8 cellular contexts compared by ENCODE assay signal in genomic region chrX:47831788-47832187, GRCh38. TPM values are rescaled to one million over a fixed set of nuclear protein-coding genes. Genes with fewer than 3 reads are reported as not detected.
DNase-seq lines count a peak whose midpoint lies in the region; ATAC-seq and TF ChIP-seq lines count a peak whose summit lies in the region.

No MANE protein-coding gene starts in this region.

- H3K4ac ChIP-seq in trophoblast cell (ENCODE audit: low read depth, low read length), result no peak overlapping the region

- no peak overlapping the region for H3K4me3 ChIP-seq in HEK293 (ENCODE audit: low read depth, low read length)
- H3K4me3 ChIP-seq in epithelial cell of proximal tubule (ENCODE audit: low read depth, low read length), result no peak overlapping the region
- no peak overlapping the region for H3K4me3 ChIP-seq in trophoblast cell (ENCODE audit: low read depth, low read length)

- H3K4me3 Mint-ChIP-seq in activated CD8-positive, alpha-beta T cell treated with anti-CD3 and anti-CD28 coated beads for 36 hours, result no peak overlapping the region

- no peak overlapping the region for H3K27ac Mint-ChIP-seq in activated CD8-positive, alpha-beta T cell treated with anti-CD3 and anti-CD28 coated beads for 36 hours

- no peak overlapping the region for H4K91ac ChIP-seq in trophoblast cell (ENCODE audit: low read depth, low read length)

- intact Hi-C loops in activated CD8-positive, alpha-beta T cell treated with anti-CD3 and anti-CD28 coated beads for 36 hours (cut with micrococcal nuclease), result loop anchor here (2.0 kb wide), 1 partner anchor 195 kb away; no protein-coding TSS in a partner anchor

- DNase-seq in CD1c-positive myeloid dendritic cell (ENCODE audit: extremely low spot score) (peak; percentile 55), NCI-H748 treated with DMSO at 0.1 percent for 48 hours (lab: John Stamatoyannopoulos, UW) (peak; percentile 21), epithelial cell of proximal tubule (ENCODE audit: low read depth) (no peak), trophoblast cell (peak; percentile 29 to 76), omental fat pad (ENCODE audit: low spot score) (no peak)
- DNase-seq in activated CD8-positive, alpha-beta T cell treated with anti-CD3 and anti-CD28 coated beads for 36 hours, result peak; percentile 67

- H3K36me3 Mint-ChIP-seq in activated CD8-positive, alpha-beta T cell treated with anti-CD3 and anti-CD28 coated beads for 36 hours (ENCODE audit: low read depth), result no peaks in the 10 kb centered on the region

- H3K4me1 Mint-ChIP-seq in activated CD8-positive, alpha-beta T cell treated with anti-CD3 and anti-CD28 coated beads for 36 hours (ENCODE audit: low read depth), result peaks cover 9% of the 10 kb centered on the region

- no peak overlapping the region for H3K23ac ChIP-seq in trophoblast cell (ENCODE audit: low read length)

- no peak overlapping the region for H3K4me2 ChIP-seq in trophoblast cell (ENCODE audit: low read length)

- H2BK5ac ChIP-seq in trophoblast cell (ENCODE audit: low read depth, low read length, poor library complexity), result no peak overlapping the region

- H3K14ac ChIP-seq in trophoblast cell (ENCODE audit: low read length), result no peak overlapping the region

- no peak overlapping the region for H2BK12ac ChIP-seq in trophoblast cell (ENCODE audit: low read length)

- no peak overlapping the region for H2BK120ac ChIP-seq in trophoblast cell (ENCODE audit: insufficient read depth, low read length, poor library complexity)

- H2AFZ ChIP-seq in trophoblast cell (ENCODE audit: insufficient read depth, low read length, poor library complexity), result no peak overlapping the region

- no peaks in the 10 kb centered on the region for H3K9me3 Mint-ChIP-seq in activated CD8-positive, alpha-beta T cell treated with anti-CD3 and anti-CD28 coated beads for 36 hours

- no peak overlapping the region for H4K12ac ChIP-seq in trophoblast cell (ENCODE audit: low read depth, low read length)

- H3K9me3 ChIP-seq in HEK293 (ENCODE audit: control insufficient read depth, insufficient read depth, low read depth, low read length) (no peaks in the 10 kb centered on the region), trophoblast cell (ENCODE audit: insufficient read depth, low read depth, low read length) (no peaks in the 10 kb centered on the region)

- H3K27ac ChIP-seq in HEK293 (ENCODE audit: extremely low read depth, low read depth, low read length) (no peak overlapping the region), trophoblast cell (ENCODE audit: low read depth, low read length) (no peak overlapping the region)

- no peak overlapping the region for H2AK5ac ChIP-seq in trophoblast cell (ENCODE audit: low read length)

- no peaks in the 10 kb centered on the region for H3K79me1 ChIP-seq in trophoblast cell (ENCODE audit: low read length)

- no peaks in the 10 kb centered on the region for H3K79me2 ChIP-seq in trophoblast cell (ENCODE audit: control insufficient read depth, insufficient read depth, low read length, poor library complexity)

- TF ChIP-seq CTCF in HEK293 (tag by site-specific recombination; IDR thresholded peaks at IDR 0.05) (no peak), epithelial cell of proximal tubule (conservative IDR thresholded peaks at IDR 0.05; ENCODE audit: low read depth, low read length) (peak; percentile 77), omental fat pad (IDR thresholded peaks at IDR 0.05) (no peak)
- peak; percentile 64 for TF ChIP-seq CTCF in activated CD8-positive, alpha-beta T cell treated with anti-CD3 and anti-CD28 coated beads for 36 hours (IDR thresholded peaks at IDR 0.05)

- H4K8ac ChIP-seq in trophoblast cell (ENCODE audit: low read depth, low read length), result no peak overlapping the region

- H3K27me3 ChIP-seq in trophoblast cell (ENCODE audit: insufficient read depth, low read length), result no peaks in the 10 kb centered on the region

- no peaks in the 10 kb centered on the region for H3K4me1 ChIP-seq in HEK293 (ENCODE audit: control insufficient read depth, insufficient read depth, low read length)
- no peaks in the 10 kb centered on the region for H3K4me1 ChIP-seq in trophoblast cell (ENCODE audit: control insufficient read depth in 1 of 2, insufficient read depth in 2 of 2, low read length in 2 of 2)

- POLR2A ChIA-PET in HEK293 (lab: Yijun Ruan, JAX), result interaction anchor here (0.6 kb wide), 1 partner anchor 910 kb away, joined by 4 read pairs; no protein-coding TSS in a partner anchor
- POLR2A ChIA-PET in activated CD8-positive, alpha-beta T cell treated with anti-CD3 and anti-CD28 coated beads for 36 hours (lab: Charles Lee), result no interaction called here

- H3K36me3 ChIP-seq in HEK293 (ENCODE audit: control insufficient read depth in 2 of 2, insufficient read depth in 1 of 2, low read length in 2 of 2) (no peaks in the 10 kb centered on the region), trophoblast cell (ENCODE audit: control insufficient read depth in 1 of 2, insufficient read depth in 2 of 2, low read length in 2 of 2) (no peaks in the 10 kb centered on the region)

- CTCF ChIA-PET in HEK293 (lab: Yijun Ruan, JAX), result interaction anchor here (0.5 to 5.6 kb wide), 14 partner anchors 9 to 296 kb away, joined by 3 to 41 read pairs (median 3); no protein-coding TSS in a partner anchor
- CTCF ChIA-PET in activated CD8-positive, alpha-beta T cell treated with anti-CD3 and anti-CD28 coated beads for 36 hours (lab: Charles Lee), result interaction anchor here (0.7 to 2.4 kb wide), 7 partner anchors 9 to 195 kb away, joined by 3 to 27 read pairs (median 4); no protein-coding TSS in a partner anchor

- ATAC-seq in activated CD8-positive, alpha-beta T cell treated with anti-CD3 and anti-CD28 coated beads for 36 hours, result no peak
- ATAC-seq in omental fat pad (ENCODE audit: low FRiP score) (no peak), HG02759 (IDR thresholded peaks at IDR 0.05; ENCODE audit: unreplicated experiment) (no peak)

- no CpG with 5 or more reads among the region's 2 CpGs for WGBS in trophoblast cell (ENCODE audit: extremely low coverage, insufficient coverage, insufficient read length)

- no peak overlapping the region for H3K9ac ChIP-seq in trophoblast cell (ENCODE audit: low read length)

- H3K27me3 Mint-ChIP-seq in activated CD8-positive, alpha-beta T cell treated with anti-CD3 and anti-CD28 coated beads for 36 hours, result no peaks in the 10 kb centered on the region

- H3K18ac ChIP-seq in trophoblast cell (ENCODE audit: low read length), result no peak overlapping the region

TF ChIP-seq in HEK293, 187 proteins besides CTCF, POLR2A, EP300 and RAD21:
- TF ChIP-seq ZNF654 (tag by site-specific recombination; IDR thresholded peaks at IDR 0.05; ENCODE audit: low read depth) (peak; percentile 55), TSHZ1 (tag by site-specific recombination; IDR thresholded peaks at IDR 0.05; ENCODE audit: borderline replicate concordance) (no peak)
TF ChIP-seq in HEK293: peak in this region for 1.

RNA-seq across cellular contexts. Expression of gene ZNF81, which starts 4.9 kb away (rescaled TPM):
- 1 to 10 TPM; 5.4 to 6.3 TPM for total RNA-seq in activated CD8-positive, alpha-beta T cell treated with anti-CD3 and anti-CD28 coated beads for 36 hours
- total RNA-seq in epithelial cell of proximal tubule, result 2.7 and 16.9 TPM in 2 replicates
- polyA plus RNA-seq in trophoblast cell (2013), result 2.6 and 2.8 TPM in 2 replicates
- 10 to 100 TPM in 1 of 4 donors, 1 to 10 TPM in 3; 4.9 to 10.6 (median 7.1) TPM for total RNA-seq in omental fat pad

Comparison
In these comparisons a context has a peak if more than half of its experiments do, and no peak if none do; other contexts are left out.
1. DNase-seq: peak in CD1c-positive myeloid dendritic cell (single experiment), NCI-H748 treated with DMSO at 0.1 percent for 48 hours (single experiment), activated CD8-positive, alpha-beta T cell treated with anti-CD3 and anti-CD28 coated beads for 36 hours (single experiment) and trophoblast cell (2 of 2); none in epithelial cell of proximal tubule (single experiment) and omental fat pad (single experiment).
2. CTCF ChIP-seq: peak in activated CD8-positive, alpha-beta T cell treated with anti-CD3 and anti-CD28 coated beads for 36 hours (single experiment) and epithelial cell of proximal tubule (single experiment); none in HEK293 (single experiment) and omental fat pad (0 of 3).